In the genomic region with DNA sequence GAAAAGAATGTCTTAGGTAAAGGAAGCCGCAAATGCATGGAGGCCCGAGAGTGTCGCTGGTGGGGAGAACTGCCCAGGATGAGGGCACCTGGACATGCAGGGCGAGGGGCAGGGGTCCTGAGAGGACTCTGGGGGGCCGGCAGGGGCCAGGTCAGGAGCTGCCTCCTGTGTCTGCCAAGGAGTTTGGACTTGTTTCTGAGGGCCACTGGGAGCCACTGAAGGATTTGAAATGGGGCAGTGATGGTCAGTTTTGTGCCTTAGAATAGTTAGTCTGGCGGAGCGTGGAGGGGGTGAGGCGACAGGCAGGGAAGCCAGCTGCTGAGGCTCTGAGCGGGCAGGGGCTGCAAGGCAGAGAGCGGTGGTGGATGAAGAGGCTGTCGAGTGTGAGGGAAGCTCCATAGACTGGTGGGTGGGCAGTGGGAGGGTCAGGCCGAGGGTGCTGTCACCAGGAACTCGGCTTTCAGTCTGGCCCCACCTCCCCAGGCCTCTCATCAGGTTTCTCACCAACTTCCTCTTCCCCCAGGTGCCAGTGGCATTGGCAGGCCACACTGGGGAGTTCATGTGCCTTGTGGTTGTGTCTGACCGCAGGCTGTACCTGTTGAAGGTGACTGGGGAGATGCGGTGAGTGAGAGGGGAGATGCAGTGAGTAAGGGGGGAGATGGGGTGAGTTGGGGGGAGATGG, we compare ENCODE assay signal across 12 cellular contexts.
DNase-seq lines count a peak whose midpoint lies in the region; ATAC-seq and TF ChIP-seq lines count a peak whose summit lies in the region.
"Had no signal": no experiment of that assay in that cellular context is flagged by ENCODE, and none has a peak within 500 bp of the region (broad histone marks: within the 10 kb centered on the region; RNA-seq: fewer than 3 reads in every experiment).

No MANE protein-coding gene starts in this region.

- no peaks in the 10 kb centered on the region for H3K9me3 ChIP-seq in BLaER1
- no peaks in the 10 kb centered on the region for H3K9me3 ChIP-seq in MM.1S (replicated peaks; ENCODE audit: insufficient read depth, low read length)

- DNase-seq in MM.1S (peak; percentile 52), germinal center (ENCODE audit: low spot score) (peak; percentile 68), substantia nigra (lab: John Stamatoyannopoulos, UW) (no peak), AG20443 (ENCODE audit: low spot score) (no peak), medulla oblongata (ENCODE audit: extremely low spot score) (no peak), iPS-NIHi7 (ENCODE audit: extremely low spot score) (no peak)
- DNase-seq: activated CD4-positive, alpha-beta T cell treated with anti-CD3 and anti-CD28 coated beads, Interleukin-2, amount 10 ng/mL, durations not matched to agents 24 days and 14 days; midbrain; NCI-H146 had no signal

- H3K4me3 ChIP-seq in BLaER1, result no peak overlapping the region
- no peak overlapping the region for H3K4me3 ChIP-seq in MM.1S (ENCODE audit: low read length)
- H3K4me3 ChIP-seq: GM23338 had no signal

- ATAC-seq in GM18498 (IDR thresholded peaks at IDR 0.05; ENCODE audit: unreplicated experiment), result peak; percentile 75
- ATAC-seq: GM23338 had no signal

- H3K4me1 ChIP-seq in BLaER1 (peaks cover 32% of the 10 kb centered on the region), MM.1S (ENCODE audit: low read length) (peaks cover 5% of the 10 kb centered on the region)

- H3K27me3 ChIP-seq in BLaER1, result no peaks in the 10 kb centered on the region
- no peaks in the 10 kb centered on the region for H3K27me3 ChIP-seq in MM.1S (replicated peaks; ENCODE audit: insufficient read depth, low read length)

- no peak for TF ChIP-seq CTCF in MM.1S (IDR thresholded peaks at IDR 0.05; ENCODE audit: low read length)

- H2AFZ ChIP-seq in MM.1S (ENCODE audit: low read length), result no peak overlapping the region
- H2AFZ ChIP-seq: GM23338 had no signal

- H3K9ac ChIP-seq in BLaER1 (no peak overlapping the region; the same call in 1 of the 2 replicates), MM.1S (ENCODE audit: low read length) (no peak overlapping the region)

- H3K36me3 ChIP-seq in BLaER1, result peaks cover 80% of the 10 kb centered on the region
- H3K36me3 ChIP-seq in MM.1S (replicated peaks; ENCODE audit: insufficient read depth, low read length), result no peaks in the 10 kb centered on the region

- H4K20me1 ChIP-seq in BLaER1 (peaks cover 16% of the 10 kb centered on the region), MM.1S (ENCODE audit: insufficient read depth, low read length) (no peaks in the 10 kb centered on the region)

- H3K27ac ChIP-seq in BLaER1, result 0 out of 2 replicates have a peak overlapping the region, but pooled peaks have one; percentile 29
- H3K27ac ChIP-seq in MM.1S (ENCODE audit: low read length), result no peak overlapping the region
- no peak overlapping the region for H3K27ac ChIP-seq in substantia nigra (ENCODE audit: low read depth, low read length, poor library complexity, severe bottlenecking)

- H3K4me2 ChIP-seq in BLaER1 (peak overlapping the region; percentile 57), MM.1S (ENCODE audit: low read depth, low read length) (peak overlapping the region; percentile 27; the same call in 1 of the 2 replicates)
- H3K4me2 ChIP-seq: GM23338 had no signal

- no peaks in the 10 kb centered on the region for H3K9me2 ChIP-seq in MM.1S (replicated peaks; ENCODE audit: insufficient read depth, low read length)

- H3K79me2 ChIP-seq in MM.1S (ENCODE audit: low read length), result no peaks in the 10 kb centered on the region

- no peaks in the 10 kb centered on the region for H3F3A ChIP-seq in MM.1S (ENCODE audit: insufficient read depth, low read length)

Comparison
In these comparisons a context has a peak if more than half of its experiments do, and no peak if none do; other contexts are left out.
1. DNase-seq: peak in MM.1S (single experiment) and germinal center (single experiment); none in substantia nigra (0 of 49), AG20443 (single experiment), medulla oblongata (single experiment) and iPS-NIHi7 (single experiment).